1 cellular context compared by ENCODE assay signal in genomic region chr2:124281556-124281955, GRCh38.
TF ChIP-seq lines count a peak whose summit lies in the region.

No MANE protein-coding gene starts in this region.

TF ChIP-seq in H1, 55 proteins besides CTCF, POLR2A, EP300 and RAD21:
- TF ChIP-seq TAF7 (optimal IDR thresholded peaks at IDR 0.05; ENCODE audit: borderline replicate concordance, low read depth, low read length) (no peak), SIN3A (conservative IDR thresholded peaks at IDR 0.05 in 1 of 2, IDR thresholded peaks at IDR 0.05 in 1 of 2; ENCODE audit: low read depth in 1 of 2, low read length in 2 of 2) (no peak), SP1 (IDR thresholded peaks at IDR 0.05; ENCODE audit: low read depth, low read length) (no peak), EZH2 (IDR thresholded peaks at IDR 0.05; ENCODE audit: low read depth, low read length, severe bottlenecking) (no peak), SRF (IDR thresholded peaks at IDR 0.05; ENCODE audit: low read depth, low read length) (no peak), JUND (IDR thresholded peaks at IDR 0.05; ENCODE audit: low read length) (no peak), BCL11A (IDR thresholded peaks at IDR 0.05; ENCODE audit: low read depth in 2 of 2, low read length in 2 of 2) (no peak), RXRA (IDR thresholded peaks at IDR 0.05; ENCODE audit: insufficient read depth, low read depth, low read length) (no peak), NRF1 (IDR thresholded peaks at IDR 0.05; ENCODE audit: low read depth, low read length) (no peak), CEBPB (IDR thresholded peaks at IDR 0.05; ENCODE audit: low read depth, low read length) (no peak), GTF2F1 (IDR thresholded peaks at IDR 0.05; ENCODE audit: borderline replicate concordance, low read depth, low read length) (no peak), SIX5 (IDR thresholded peaks at IDR 0.05; ENCODE audit: low read depth, low read length) (no peak), SP2 (IDR thresholded peaks at IDR 0.05; ENCODE audit: low read length) (no peak), RFX5 (IDR thresholded peaks at IDR 0.05; ENCODE audit: borderline replicate concordance, low read depth, low read length) (no peak)
- TF ChIP-seq, protein P1, sequence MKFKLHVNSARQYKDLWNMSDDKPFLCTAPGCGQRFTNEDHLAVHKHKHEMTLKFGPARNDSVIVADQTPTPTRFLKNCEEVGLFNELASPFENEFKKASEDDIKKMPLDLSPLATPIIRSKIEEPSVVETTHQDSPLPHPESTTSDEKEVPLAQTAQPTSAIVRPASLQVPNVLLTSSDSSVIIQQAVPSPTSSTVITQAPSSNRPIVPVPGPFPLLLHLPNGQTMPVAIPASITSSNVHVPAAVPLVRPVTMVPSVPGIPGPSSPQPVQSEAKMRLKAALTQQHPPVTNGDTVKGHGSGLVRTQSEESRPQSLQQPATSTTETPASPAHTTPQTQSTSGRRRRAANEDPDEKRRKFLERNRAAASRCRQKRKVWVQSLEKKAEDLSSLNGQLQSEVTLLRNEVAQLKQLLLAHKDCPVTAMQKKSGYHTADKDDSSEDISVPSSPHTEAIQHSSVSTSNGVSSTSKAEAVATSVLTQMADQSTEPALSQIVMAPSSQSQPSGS (IDR thresholded peaks at IDR 0.05; ENCODE audit: low read length), result no peak
TF ChIP-seq in H1: peak in this region for 0.
